8 cellular contexts compared by ENCODE assay signal in genomic region chr10:93816123-93816747, GRCh38. TPM values are rescaled to one million over a fixed set of nuclear protein-coding genes. Genes with fewer than 3 reads are reported as not detected.
DNase-seq lines count a peak whose midpoint lies in the region; ATAC-seq, FAIRE-seq and TF ChIP-seq lines count a peak whose summit lies in the region.

No MANE protein-coding gene starts in this region.

- ATAC-seq in A549 = peak; percentile 70 to 83

- H3K4me3 ChIP-seq in A549 (no peak overlapping the region), GM12864 (ENCODE audit: low read depth, low read length) (no peak overlapping the region), keratinocyte (ENCODE audit: control insufficient read depth in 2 of 3, extremely low read depth in 1 of 3, insufficient read depth in 2 of 3, low read depth in 1 of 3, low read length in 3 of 3) (no peak overlapping the region)
- H3K4me3 ChIP-seq in Jurkat, Clone E6-1 (ENCODE audit: low read length) = no peak overlapping the region

- TF ChIP-seq CTCF in A549 (IDR thresholded peaks at IDR 0.05) = peak; percentile 73
- peak; percentile 70 for TF ChIP-seq CTCF in GM12864 (IDR thresholded peaks at IDR 0.05; ENCODE audit: low read depth, low read length, missing control alignments)
- TF ChIP-seq CTCF in MCF 10A (IDR thresholded peaks at IDR 0.05; ENCODE audit: unreplicated experiment) = peak; percentile 69
- TF ChIP-seq CTCF in keratinocyte (optimal IDR thresholded peaks at IDR 0.05 in 1 of 3, IDR thresholded peaks at IDR 0.05 in 1 of 3, conservative IDR thresholded peaks at IDR 0.05 in 1 of 3; ENCODE audit: extremely low read depth in 1 of 3, insufficient read depth in 2 of 3, low read length in 3 of 3) = peak; percentile 73 to 90 (median 81)

- peaks cover 8% of the 10 kb centered on the region for H3K9me3 Mint-ChIP-seq in MCF 10A (ENCODE audit: unreplicated experiment)

- BruUV-seq in MCF 10A (replicated peaks; lab: Mats Ljungman, UMichigan) = no TSS peak

- H3K36me3 Mint-ChIP-seq in MCF 10A (ENCODE audit: insufficient read depth, unreplicated experiment) = no peaks in the 10 kb centered on the region

- peaks cover 23% of the 10 kb centered on the region for H3K27me3 Mint-ChIP-seq in MCF 10A (ENCODE audit: insufficient read depth, unreplicated experiment)

- H3K4me1 Mint-ChIP-seq in MCF 10A (ENCODE audit: insufficient read depth, unreplicated experiment) = peaks cover 19% of the 10 kb centered on the region

- POLR2A ChIA-PET in A549 (lab: Yijun Ruan, JAX) = interaction anchor here (1.9 kb wide), 1 partner anchor 114 kb away, joined by 5 read pairs; the partner anchor contains the start of gene FRA10AC1
- POLR2A ChIA-PET in MCF 10A (lab: Yijun Ruan, JAX) = interaction anchor here (0.6 to 2.5 kb wide), 7 partner anchors 9 to 434 kb away, joined by 3 to 44 read pairs (median 4); partner anchors contain the start of genes FRA10AC1 and MYOF

- no peaks in the 10 kb centered on the region for H4K20me1 ChIP-seq in keratinocyte (ENCODE audit: control insufficient read depth, extremely low read depth, insufficient read depth, low read length)

- intact Hi-C loops in MCF 10A (cut with micrococcal nuclease) = loop anchor here (1.0 to 10.0 kb wide), 5 partner anchors 70 to 629 kb away; partner anchors contain the start of gene FRA10AC1

- no peak overlapping the region for H3K27ac Mint-ChIP-seq in MCF 10A (ENCODE audit: low read depth, unreplicated experiment)

- H3K9me3 ChIP-seq in A549 = peaks cover 6% of the 10 kb centered on the region; the same call in 1 of the 3 replicates
- H3K9me3 ChIP-seq in keratinocyte (ENCODE audit: control insufficient read depth, low read depth, low read length) = no peaks in the 10 kb centered on the region

- TF ChIP-seq EP300 in A549 (IDR thresholded peaks at IDR 0.05) = no peak

- no peaks in the 10 kb centered on the region for H3K9me1 ChIP-seq in keratinocyte (ENCODE audit: control insufficient read depth, extremely low read depth, insufficient read depth, low read length)

- H3K4me1 ChIP-seq in A549 (peaks cover 8% of the 10 kb centered on the region), keratinocyte (ENCODE audit: control insufficient read depth, extremely low read depth, insufficient read depth, low read length) (no peaks in the 10 kb centered on the region)

- peaks cover 9% of the 10 kb centered on the region for H3K27me3 ChIP-seq in keratinocyte (ENCODE audit: control insufficient read depth, extremely low read depth, insufficient read depth, low read length)

- WGBS in A549 (ENCODE audit: missing lambda C conversion rate) = 19% methylated on average over 8 of the region's 8 CpGs

- CTCF ChIA-PET in A549 (lab: Yijun Ruan, JAX) = interaction anchor here (0.6 to 4.4 kb wide), 25 partner anchors 9 to 511 kb away, joined by 3 to 65 read pairs (median 4); partner anchors contain the start of gene FRA10AC1
- CTCF ChIA-PET in MCF 10A (lab: Yijun Ruan, JAX) = interaction anchor here (0.5 to 4.8 kb wide), 39 partner anchors 8 to 582 kb away, joined by 3 to 83 read pairs (median 4); partner anchors contain the start of gene FRA10AC1

- H3K4me2 ChIP-seq in A549 (peak overlapping the region; percentile 44), keratinocyte (ENCODE audit: control insufficient read depth, extremely low read depth, insufficient read depth, low read depth, low read length) (peak overlapping the region; percentile 14)

- dilution Hi-C loops in keratinocyte (cut with MboI; ENCODE audit: extremely low pct_ligation_motif_present, low sequenced_read_pairs) = no loop called here

- peak overlapping the region; percentile 5 for H3K4me3 Mint-ChIP-seq in MCF 10A (ENCODE audit: unreplicated experiment)

- H3K36me3 ChIP-seq in keratinocyte (ENCODE audit: control insufficient read depth in 2 of 2, extremely low read depth in 1 of 2, insufficient read depth in 2 of 2, low read length in 2 of 2) = no peaks in the 10 kb centered on the region

- H3K27ac ChIP-seq in A549 (no peak overlapping the region), keratinocyte (ENCODE audit: control insufficient read depth, insufficient read depth, low read length) (no peak overlapping the region)

- no peak overlapping the region for H2AFZ ChIP-seq in keratinocyte (ENCODE audit: control insufficient read depth, low read length)

- FAIRE-seq in A549 (lab: Jason Lieb, UNC) = no peak
- peak; percentile 29 for FAIRE-seq in keratinocyte (lab: Jason Lieb, UNC)

- peak; percentile 62 to 68 for TF ChIP-seq RAD21 in A549 (conservative IDR thresholded peaks at IDR 0.05 in 1 of 2, IDR thresholded peaks at IDR 0.05 in 1 of 2)

- no peaks in the 10 kb centered on the region for H3K79me2 ChIP-seq in keratinocyte (ENCODE audit: control insufficient read depth, insufficient read depth, low read length)

- H3K9ac ChIP-seq in keratinocyte (ENCODE audit: control insufficient read depth, extremely low read depth, insufficient read depth, low read length) = no peak overlapping the region

- DNase-seq in A549 (ENCODE audit: low read depth in 1 of 2, low spot score in 1 of 2) = peak; percentile 46 to 54
- no peak for DNase-seq in GM12864 (ENCODE audit: low read depth)
- DNase-seq in Jurkat, Clone E6-1 (ENCODE audit: low read depth, low spot score) = peak; percentile 19
- DNase-seq in SHP77 (lab: John Stamatoyannopoulos, UW) = peak; percentile 22 to 31
- peak; percentile 73 for DNase-seq in MCF 10A (ENCODE audit: unreplicated experiment)
- DNase-seq in keratinocyte (ENCODE audit: low read depth, low spot score) = peak; percentile 7
- DNase-seq in stimulated activated CD4-positive, alpha-beta T cell treated with anti-CD3 and anti-CD28 coated beads, Interleukin-15, amount 100 ng/mL, for 24 hours = peak; percentile 60
- no peak for DNase-seq in effector CD8-positive, alpha-beta T cell (lab: John Stamatoyannopoulos, UW)

- no peak for TF ChIP-seq POLR2A in A549 (IDR thresholded peaks at IDR 0.05; ENCODE audit: low read length)

TF ChIP-seq in A549, 52 proteins besides CTCF, POLR2A, EP300 and RAD21:
- TF ChIP-seq MAFK (IDR thresholded peaks at IDR 0.05; ENCODE audit: partially characterized antibody) (peak; percentile 26), PHF8 (IDR thresholded peaks at IDR 0.05; ENCODE audit: borderline replicate concordance, low read depth) (no peak), SMC3 (IDR thresholded peaks at IDR 0.05) (peak; percentile 70), RFX5 (IDR thresholded peaks at IDR 0.05) (no peak), TP53 (CRISPR knock-in tag; IDR thresholded peaks at IDR 0.05) (no peak), NR3C1 (IDR thresholded peaks at IDR 0.05) (no peak)

RNA-seq across cellular contexts. Expression of gene LGI1, which starts 58.5 kb away (rescaled TPM):
- polyA plus RNA-seq in A549 (2011; rRNA removed) (not detected in 2 replicates), A549 (2017; fragmentation: RNase III; extraction: RNeasy Plus Mini Kit Qiagen cat#74134 plus additional on column Dnase treatment) (not detected in 3 replicates), keratinocyte (not detected in 3 replicates)
- polyA plus RNA-seq in A549 (2012; cell fraction: cytosol; rRNA removed) = not detected in 2 replicates
- polyA plus RNA-seq in A549 (2012; cell fraction: nucleus; rRNA removed) = not detected in 2 replicates
- polyA minus RNA-seq in A549 (2011; rRNA and poly(A)+ RNA removed) = not detected in 2 replicates
- polyA plus RNA-seq in Jurkat, Clone E6-1 (2012; ENCODE audit: insufficient read depth, insufficient read length) = not detected
- not detected in 2 replicates for total RNA-seq in MCF 10A (2022)
- not detected for polyA plus RNA-seq in keratinocyte (2011; ENCODE audit: low read depth)
- not detected in 2 replicates for polyA plus RNA-seq in keratinocyte (2011; cell fraction: cytosol; rRNA removed)
- polyA plus RNA-seq in keratinocyte (2011; cell fraction: nucleus; rRNA removed) = not detected in 2 replicates
- polyA plus RNA-seq in keratinocyte (2012; ENCODE audit: low replicate concordance) = not detected in 2 replicates
- polyA minus RNA-seq in keratinocyte = not detected in 3 replicates
- polyA minus RNA-seq in keratinocyte (2011; cell fraction: cytosol; rRNA and poly(A)+ RNA removed) = not detected
- not detected in 2 replicates for polyA minus RNA-seq in keratinocyte (2011; cell fraction: nucleus; rRNA and poly(A)+ RNA removed)

Comparison
In these comparisons a context has a peak if more than half of its experiments do, and no peak if none do; other contexts are left out.
1. DNase-seq: peak in A549 (2 of 2), Jurkat, Clone E6-1 (single experiment), SHP77 (2 of 2), MCF 10A (single experiment), keratinocyte (single experiment) and stimulated activated CD4-positive, alpha-beta T cell treated with anti-CD3 and anti-CD28 coated beads, Interleukin-15, amount 100 ng/mL, for 24 hours (single experiment); none in GM12864 (single experiment) and effector CD8-positive, alpha-beta T cell (single experiment).
2. Peak in every context shown above with its lines, with median percentiles within 50 percentile points of each other: CTCF ChIP-seq.